ENCODE assay signal across 26 cellular contexts in genomic region chr1:19776287-19776686, GRCh38. TPM values are rescaled to one million over a fixed set of nuclear protein-coding genes. Genes with fewer than 3 reads are reported as not detected.
DNase-seq lines count a peak whose midpoint lies in the region; ATAC-seq and TF ChIP-seq lines count a peak whose summit lies in the region.
"Had no signal": no experiment of that assay in that cellular context is flagged by ENCODE, and none has a peak within 500 bp of the region (broad histone marks: within the 10 kb centered on the region; RNA-seq: fewer than 3 reads in every experiment).

No MANE protein-coding gene starts in this region.

- H3K4me1 Mint-ChIP-seq in endodermal cell, result no peaks in the 10 kb centered on the region
- no peaks in the 10 kb centered on the region for H3K4me1 Mint-ChIP-seq in naive thymus-derived CD4-positive, alpha-beta T cell

- POLR2A ChIA-PET in naive thymus-derived CD4-positive, alpha-beta T cell (lab: Charles Lee), result no interaction called here

- no peak overlapping the region for H3K4me3 Mint-ChIP-seq in endodermal cell
- no peak overlapping the region for H3K4me3 Mint-ChIP-seq in naive thymus-derived CD4-positive, alpha-beta T cell
- H3K4me3 Mint-ChIP-seq: CD8-positive, alpha-beta memory T cell; GM23338 had no signal

- peaks cover 4% of the 10 kb centered on the region for H3K27me3 ChIP-seq in endodermal cell (ENCODE audit: control insufficient read depth, insufficient read depth, low read length, poor library complexity, severe bottlenecking)
- no peaks in the 10 kb centered on the region for H3K27me3 ChIP-seq in naive thymus-derived CD4-positive, alpha-beta T cell (ENCODE audit: control insufficient read depth in 2 of 2, insufficient read depth in 2 of 2, low read length in 2 of 2)

- no peaks in the 10 kb centered on the region for H3K36me3 ChIP-seq in endodermal cell (ENCODE audit: control insufficient read depth, insufficient read depth, low read length)
- H3K36me3 ChIP-seq in naive thymus-derived CD4-positive, alpha-beta T cell (ENCODE audit: control insufficient read depth in 2 of 3, insufficient read depth in 3 of 3, low read length in 3 of 3), result peaks cover 3 to 67% (median 12%) of the 10 kb centered on the region in 3 experiments
- H3K36me3 ChIP-seq: HAP-1 had no signal

- H3K9me3 ChIP-seq in endodermal cell (ENCODE audit: control insufficient read depth, low read length), result no peaks in the 10 kb centered on the region
- H3K9me3 ChIP-seq in naive thymus-derived CD4-positive, alpha-beta T cell (ENCODE audit: control insufficient read depth in 2 of 3, low read length in 3 of 3), result no peaks in the 10 kb centered on the region
- H3K9me3 ChIP-seq: HAP-1, SK-N-SH had no signal

- WGBS in endodermal cell (ENCODE audit: insufficient coverage in 1 of 2, insufficient read length in 1 of 2), 2 experiments, result 92 to 100% methylated on average over 4 to 5 of the region's 5 CpGs

- H3K27ac Mint-ChIP-seq in endodermal cell, result peak overlapping the region; percentile 29
- peak overlapping the region in 1 of 9 donors; percentile 70 for H3K27ac Mint-ChIP-seq in naive thymus-derived CD4-positive, alpha-beta T cell
- H3K27ac Mint-ChIP-seq: CD8-positive, alpha-beta memory T cell; GM23338 had no signal

- H3K9me3 Mint-ChIP-seq in endodermal cell, result no peaks in the 10 kb centered on the region
- H3K9me3 Mint-ChIP-seq in naive thymus-derived CD4-positive, alpha-beta T cell, result no peaks in the 10 kb centered on the region
- H3K9me3 Mint-ChIP-seq: CD8-positive, alpha-beta memory T cell had no signal

- no peaks in the 10 kb centered on the region for H3K36me3 Mint-ChIP-seq in endodermal cell (ENCODE audit: low read depth)
- H3K36me3 Mint-ChIP-seq in naive thymus-derived CD4-positive, alpha-beta T cell, result peaks cover 10 to 70% (median 26%) of the 10 kb centered on the region in 5 donors

- H3K4me1 ChIP-seq in endodermal cell (ENCODE audit: control insufficient read depth, insufficient read depth, low read length), result no peaks in the 10 kb centered on the region
- H3K4me1 ChIP-seq in naive thymus-derived CD4-positive, alpha-beta T cell (ENCODE audit: control insufficient read depth in 2 of 2, insufficient read depth in 2 of 2, low read length in 2 of 2), result no peaks in the 10 kb centered on the region
- H3K4me1 ChIP-seq: HAP-1 had no signal

- intact Hi-C loops in naive thymus-derived CD4-positive, alpha-beta T cell (cut with micrococcal nuclease), result no loop called here
- intact Hi-C loops in posterior vena cava (cut with DNase I), result loop anchor here in 1 of 2 donors (1.0 kb wide), 1 partner anchor 22 kb away; no protein-coding TSS in a partner anchor

- TF ChIP-seq CTCF in C4-2B (conservative IDR thresholded peaks at IDR 0.05), result no peak
- no peak for TF ChIP-seq CTCF in endodermal cell (conservative IDR thresholded peaks at IDR 0.05)

- H3K27me3 Mint-ChIP-seq in endodermal cell (ENCODE audit: insufficient read depth), result peaks cover 33% of the 10 kb centered on the region
- no peaks in the 10 kb centered on the region for H3K27me3 Mint-ChIP-seq in naive thymus-derived CD4-positive, alpha-beta T cell
- H3K27me3 Mint-ChIP-seq: CD8-positive, alpha-beta memory T cell had no signal

- peak overlapping the region; percentile 51 for H3K27ac ChIP-seq in C4-2B
- H3K27ac ChIP-seq in endodermal cell (ENCODE audit: low read depth, low read length), result no peak overlapping the region
- no peak overlapping the region for H3K27ac ChIP-seq in naive thymus-derived CD4-positive, alpha-beta T cell (ENCODE audit: low read depth, low read length)

- CTCF ChIA-PET in naive thymus-derived CD4-positive, alpha-beta T cell (lab: Charles Lee), result no interaction called here

- no peak overlapping the region for H3K4me3 ChIP-seq in endodermal cell (ENCODE audit: low read length)
- H3K4me3 ChIP-seq in naive thymus-derived CD4-positive, alpha-beta T cell (ENCODE audit: low read length), result no peak overlapping the region
- H3K4me3 ChIP-seq: GM23338, HAP-1 had no signal

- H3K9ac ChIP-seq in endodermal cell (ENCODE audit: extremely low read depth, low read length, poor library complexity, severe bottlenecking), result no peak overlapping the region
- H3K9ac ChIP-seq: SK-N-SH had no signal

- DNase-seq in DMS53 (lab: John Stamatoyannopoulos, UW) (peak; percentile 62), NCI-H510A (lab: John Stamatoyannopoulos, UW) (peak; percentile 78), endodermal cell (no peak), posterior vena cava (ENCODE audit: low spot score) (no peak)
- DNase-seq in stimulated activated CD4-positive, alpha-beta T cell treated with anti-CD3 and anti-CD28 coated beads, Interleukin-12 subunit alpha, Interleukin-12 subunit beta, amount 100 ng/mL, for 4 hours, result no peak
- no peak for DNase-seq in naive thymus-derived CD4-positive, alpha-beta T cell
- DNase-seq: ACHN; C1 segment of cervical spinal cord; CD8-positive, alpha-beta memory T cell; DND-41; KG1; NCI-H1092 treated with DMSO at 0.1 percent for 48 hours; NCI-H146; NCI-H2081; NCI-H2171 treated with DMSO at 0.1 percent for 48 hours; NCI-H446 treated with DMSO at 0.1 percent for 48 hours; NCI-H774; PC-3; RPMI8226; SHP77; SK-N-SH; T-helper 2 cell had no signal

- no peak for ATAC-seq in naive thymus-derived CD4-positive, alpha-beta T cell
- ATAC-seq: GM23338, PC-3 had no signal

RNA-seq across cellular contexts. Expression of gene TMCO4, which starts 23.4 kb away (rescaled TPM):
- total RNA-seq in endodermal cell (1 to 10 TPM; 6.2 to 6.6 TPM), posterior vena cava (10 to 100 TPM; 12.3 to 13.2 TPM)
- polyA plus RNA-seq in endodermal cell (2013, experiment 1 of 2), result 0.78 TPM
- 0.50 TPM for polyA plus RNA-seq in endodermal cell (2013, experiment 2 of 2)
- total RNA-seq in naive thymus-derived CD4-positive, alpha-beta T cell, result 10 to 100 TPM; 16.6 to 28.3 (median 18.2) TPM
- 10 to 100 TPM in 1 of 2 donors, 1 to 10 TPM in 1; 8.9 to 11.3 TPM for polyA plus RNA-seq in naive thymus-derived CD4-positive, alpha-beta T cell

RNA-seq across cellular contexts. Expression of gene RNF186, which starts 38.8 kb away (rescaled TPM):
- total RNA-seq in endodermal cell (not detected), posterior vena cava (not detected)
- not detected for polyA plus RNA-seq in endodermal cell (2013, experiment 1 of 2)
- not detected for polyA plus RNA-seq in endodermal cell (2013, experiment 2 of 2)
- total RNA-seq in naive thymus-derived CD4-positive, alpha-beta T cell, result not detected
- polyA plus RNA-seq in naive thymus-derived CD4-positive, alpha-beta T cell, result not detected
- total RNA-seq: CD8-positive, alpha-beta memory T cell; GM23338; HT1080 had no signal
- polyA plus RNA-seq: CD8-positive, alpha-beta memory T cell; GM23338; SK-N-SH had no signal

Comparison
In these comparisons a context has a peak if more than half of its experiments do, and no peak if none do; other contexts are left out.
1. DNase-seq: peak in DMS53 (single experiment) and NCI-H510A (single experiment); none in endodermal cell (single experiment), stimulated activated CD4-positive, alpha-beta T cell treated with anti-CD3 and anti-CD28 coated beads, Interleukin-12 subunit alpha, Interleukin-12 subunit beta, amount 100 ng/mL, for 4 hours (single experiment), naive thymus-derived CD4-positive, alpha-beta T cell (0 of 9) and posterior vena cava (single experiment).